27 cellular contexts compared by ENCODE assay signal in genomic region chr3:11424277-11424676, GRCh38.
"Had no signal": no experiment of that assay in that cellular context is flagged by ENCODE, and none has a peak within 500 bp of the region (broad histone marks: within the 10 kb centered on the region; RNA-seq: fewer than 3 reads in every experiment).

No MANE protein-coding gene starts in this region.

- H3K9me3 Mint-ChIP-seq: immature natural killer cell; natural killer cell treated with Interleukin-12 subunit alpha and Interleukin-12 subunit beta and Interleukin-15 and Interleukin-18, amount 100 ng/mL, for 72 hours; stimulated activated naive B cell treated with anti-CD40 and anti-IgM and Interleukin-4, amounts not matched to agents 10 μg/mL and 1 μg/mL and 100 μg/mL, for 72 hours had no signal

- H3K27ac Mint-ChIP-seq: immature natural killer cell; naive thymus-derived CD4-positive, alpha-beta T cell; natural killer cell treated with Interleukin-12 subunit alpha and Interleukin-12 subunit beta and Interleukin-15 and Interleukin-18, amount 100 ng/mL, for 72 hours; stimulated activated naive B cell treated with anti-CD40 and anti-IgM and Interleukin-4, amounts not matched to agents 10 μg/mL and 1 μg/mL and 100 μg/mL, for 72 hours had no signal

- H3K4me3 ChIP-seq: left ventricle myocardium inferior, lung, mucosa of descending colon, ovary, prostate gland, skin epidermis, stomach, testis, thyroid gland, transverse colon, upper lobe of left lung, vagina had no signal

- H3K4me3 Mint-ChIP-seq: immature natural killer cell; naive thymus-derived CD4-positive, alpha-beta T cell; natural killer cell treated with Interleukin-12 subunit alpha and Interleukin-12 subunit beta and Interleukin-15 and Interleukin-18, amount 100 ng/mL, for 72 hours; stimulated activated naive B cell treated with anti-CD40 and anti-IgM and Interleukin-4, amounts not matched to agents 10 μg/mL and 1 μg/mL and 100 μg/mL, for 72 hours had no signal

- DNase-seq: hippocampal formation; immature natural killer cell; left ventricle myocardium inferior; midbrain; mucosa of descending colon; naive thymus-derived CD4-positive, alpha-beta T cell; ovary; posterior cingulate gyrus; right cardiac atrium; stimulated activated CD4-positive, alpha-beta T cell treated with anti-CD3 and anti-CD28 coated beads, Interleukin-12 subunit alpha, Interleukin-12 subunit beta, amount 100 ng/mL, for 4 hours; stimulated activated CD4-positive, alpha-beta T cell treated with anti-CD3 and anti-CD28 coated beads, Interleukin-15, amount 100 ng/mL, for 24 hours; stimulated activated CD4-positive, alpha-beta T cell treated with anti-CD3 and anti-CD28 coated beads, Interleukin-2, amount 100 ng/mL, for 24 hours; stimulated activated CD4-positive, alpha-beta T cell treated with anti-CD3 and anti-CD28 coated beads, Interleukin-4, amount 100 ng/mL, for 1 hour; stimulated activated naive B cell treated with anti-CD40 and anti-IgM and Interleukin-4, amounts not matched to agents 10 μg/mL and 1 μg/mL and 100 μg/mL, for 72 hours; stimulated activated naive CD8-positive, alpha-beta T cell treated with anti-CD3 and anti-CD28 coated beads, Interleukin-15, Interleukin-2, amounts not matched to agents 100 U/mL and 50 U/mL, for 24 hours; stomach; testis; thyroid gland; transverse colon; upper lobe of left lung had no signal

- ATAC-seq: mucosa of descending colon; naive thymus-derived CD4-positive, alpha-beta T cell; natural killer cell treated with Interleukin-12 subunit alpha and Interleukin-12 subunit beta and Interleukin-15 and Interleukin-18, amount 100 ng/mL, for 72 hours; sciatic nerve; stimulated activated naive B cell treated with anti-CD40 and anti-IgM and Interleukin-4, amounts not matched to agents 10 μg/mL and 1 μg/mL and 100 μg/mL, for 72 hours; stimulated activated naive CD8-positive, alpha-beta T cell treated with anti-CD3 and anti-CD28 coated beads, Interleukin-15, Interleukin-2, amounts not matched to agents 100 U/mL and 50 U/mL, for 24 hours had no signal

- H3K27me3 ChIP-seq: ovary, stomach, testis, thyroid gland, transverse colon, upper lobe of left lung, vagina had no signal

- H3K27me3 Mint-ChIP-seq: naive thymus-derived CD4-positive, alpha-beta T cell; natural killer cell treated with Interleukin-12 subunit alpha and Interleukin-12 subunit beta and Interleukin-15 and Interleukin-18, amount 100 ng/mL, for 72 hours; stimulated activated naive B cell treated with anti-CD40 and anti-IgM and Interleukin-4, amounts not matched to agents 10 μg/mL and 1 μg/mL and 100 μg/mL, for 72 hours had no signal

- H3K27ac ChIP-seq: left ventricle myocardium inferior, ovary, prostate gland, skin epidermis, stomach, testis, thyroid gland, transverse colon, upper lobe of left lung, vagina had no signal

- H3K36me3 ChIP-seq: ovary, prostate gland, thyroid gland, transverse colon, vagina had no signal

- H3K9me3 ChIP-seq: left ventricle myocardium inferior, mucosa of descending colon, ovary, prostate gland, stomach, testis, thyroid gland, transverse colon, upper lobe of left lung, vagina had no signal

- H3K4me1 Mint-ChIP-seq: stimulated activated naive B cell treated with anti-CD40 and anti-IgM and Interleukin-4, amounts not matched to agents 10 μg/mL and 1 μg/mL and 100 μg/mL, for 72 hours had no signal

- FAIRE-seq: islet of Langerhans had no signal

- H3K4me1 ChIP-seq: left ventricle myocardium inferior, prostate gland, stomach, testis, thyroid gland, transverse colon, upper lobe of left lung, vagina had no signal
